2 cellular contexts compared by ENCODE assay signal in the genomic region with DNA sequence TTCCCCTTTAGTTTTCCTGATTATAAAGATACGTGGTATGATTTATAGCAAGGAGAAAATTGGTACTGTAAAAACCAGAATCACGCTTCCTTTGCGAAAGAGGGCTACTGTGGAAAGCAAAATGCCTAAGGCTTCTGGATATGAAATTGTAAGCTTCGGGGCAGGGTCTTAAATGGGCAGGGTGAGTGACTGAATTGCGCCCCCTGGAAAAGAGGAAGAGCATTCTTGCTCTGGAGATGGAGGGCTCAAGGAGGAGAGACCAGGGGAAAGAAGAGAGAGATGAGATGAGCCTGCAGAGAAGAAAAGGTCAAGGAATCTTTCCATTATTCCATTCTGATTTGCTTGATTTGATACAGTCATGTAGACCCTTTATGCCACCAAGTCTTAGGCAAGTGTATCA.
TF ChIP-seq lines count a peak whose summit lies in the region.

No MANE protein-coding gene starts in this region.

TF ChIP-seq in GM23338, 12 proteins besides CTCF, POLR2A, EP300 and RAD21 (continues in another document):
- TF ChIP-seq CREB1 (CRISPR knock-in tag; IDR thresholded peaks at IDR 0.05; ENCODE audit: low read depth) (no peak), ZNF331 (CRISPR knock-in tag; IDR thresholded peaks at IDR 0.05; ENCODE audit: low read depth) (no peak), JUNB (IDR thresholded peaks at IDR 0.05; ENCODE audit: unreplicated experiment) (no peak), POLR2AphosphoS5 (IDR thresholded peaks at IDR 0.05; ENCODE audit: low read depth) (no peak), ZNF114 (CRISPR knock-in tag; IDR thresholded peaks at IDR 0.05) (no peak), NANOG (IDR thresholded peaks at IDR 0.05; ENCODE audit: borderline replicate concordance) (no peak), EZH2phosphoT487 (IDR thresholded peaks at IDR 0.05; ENCODE audit: unreplicated experiment) (no peak), EZH2 (IDR thresholded peaks at IDR 0.05; ENCODE audit: low read depth, unreplicated experiment) (no peak), STAT1 (IDR thresholded peaks at IDR 0.05; ENCODE audit: unreplicated experiment) (no peak)
- TF ChIP-seq, protein P1, sequence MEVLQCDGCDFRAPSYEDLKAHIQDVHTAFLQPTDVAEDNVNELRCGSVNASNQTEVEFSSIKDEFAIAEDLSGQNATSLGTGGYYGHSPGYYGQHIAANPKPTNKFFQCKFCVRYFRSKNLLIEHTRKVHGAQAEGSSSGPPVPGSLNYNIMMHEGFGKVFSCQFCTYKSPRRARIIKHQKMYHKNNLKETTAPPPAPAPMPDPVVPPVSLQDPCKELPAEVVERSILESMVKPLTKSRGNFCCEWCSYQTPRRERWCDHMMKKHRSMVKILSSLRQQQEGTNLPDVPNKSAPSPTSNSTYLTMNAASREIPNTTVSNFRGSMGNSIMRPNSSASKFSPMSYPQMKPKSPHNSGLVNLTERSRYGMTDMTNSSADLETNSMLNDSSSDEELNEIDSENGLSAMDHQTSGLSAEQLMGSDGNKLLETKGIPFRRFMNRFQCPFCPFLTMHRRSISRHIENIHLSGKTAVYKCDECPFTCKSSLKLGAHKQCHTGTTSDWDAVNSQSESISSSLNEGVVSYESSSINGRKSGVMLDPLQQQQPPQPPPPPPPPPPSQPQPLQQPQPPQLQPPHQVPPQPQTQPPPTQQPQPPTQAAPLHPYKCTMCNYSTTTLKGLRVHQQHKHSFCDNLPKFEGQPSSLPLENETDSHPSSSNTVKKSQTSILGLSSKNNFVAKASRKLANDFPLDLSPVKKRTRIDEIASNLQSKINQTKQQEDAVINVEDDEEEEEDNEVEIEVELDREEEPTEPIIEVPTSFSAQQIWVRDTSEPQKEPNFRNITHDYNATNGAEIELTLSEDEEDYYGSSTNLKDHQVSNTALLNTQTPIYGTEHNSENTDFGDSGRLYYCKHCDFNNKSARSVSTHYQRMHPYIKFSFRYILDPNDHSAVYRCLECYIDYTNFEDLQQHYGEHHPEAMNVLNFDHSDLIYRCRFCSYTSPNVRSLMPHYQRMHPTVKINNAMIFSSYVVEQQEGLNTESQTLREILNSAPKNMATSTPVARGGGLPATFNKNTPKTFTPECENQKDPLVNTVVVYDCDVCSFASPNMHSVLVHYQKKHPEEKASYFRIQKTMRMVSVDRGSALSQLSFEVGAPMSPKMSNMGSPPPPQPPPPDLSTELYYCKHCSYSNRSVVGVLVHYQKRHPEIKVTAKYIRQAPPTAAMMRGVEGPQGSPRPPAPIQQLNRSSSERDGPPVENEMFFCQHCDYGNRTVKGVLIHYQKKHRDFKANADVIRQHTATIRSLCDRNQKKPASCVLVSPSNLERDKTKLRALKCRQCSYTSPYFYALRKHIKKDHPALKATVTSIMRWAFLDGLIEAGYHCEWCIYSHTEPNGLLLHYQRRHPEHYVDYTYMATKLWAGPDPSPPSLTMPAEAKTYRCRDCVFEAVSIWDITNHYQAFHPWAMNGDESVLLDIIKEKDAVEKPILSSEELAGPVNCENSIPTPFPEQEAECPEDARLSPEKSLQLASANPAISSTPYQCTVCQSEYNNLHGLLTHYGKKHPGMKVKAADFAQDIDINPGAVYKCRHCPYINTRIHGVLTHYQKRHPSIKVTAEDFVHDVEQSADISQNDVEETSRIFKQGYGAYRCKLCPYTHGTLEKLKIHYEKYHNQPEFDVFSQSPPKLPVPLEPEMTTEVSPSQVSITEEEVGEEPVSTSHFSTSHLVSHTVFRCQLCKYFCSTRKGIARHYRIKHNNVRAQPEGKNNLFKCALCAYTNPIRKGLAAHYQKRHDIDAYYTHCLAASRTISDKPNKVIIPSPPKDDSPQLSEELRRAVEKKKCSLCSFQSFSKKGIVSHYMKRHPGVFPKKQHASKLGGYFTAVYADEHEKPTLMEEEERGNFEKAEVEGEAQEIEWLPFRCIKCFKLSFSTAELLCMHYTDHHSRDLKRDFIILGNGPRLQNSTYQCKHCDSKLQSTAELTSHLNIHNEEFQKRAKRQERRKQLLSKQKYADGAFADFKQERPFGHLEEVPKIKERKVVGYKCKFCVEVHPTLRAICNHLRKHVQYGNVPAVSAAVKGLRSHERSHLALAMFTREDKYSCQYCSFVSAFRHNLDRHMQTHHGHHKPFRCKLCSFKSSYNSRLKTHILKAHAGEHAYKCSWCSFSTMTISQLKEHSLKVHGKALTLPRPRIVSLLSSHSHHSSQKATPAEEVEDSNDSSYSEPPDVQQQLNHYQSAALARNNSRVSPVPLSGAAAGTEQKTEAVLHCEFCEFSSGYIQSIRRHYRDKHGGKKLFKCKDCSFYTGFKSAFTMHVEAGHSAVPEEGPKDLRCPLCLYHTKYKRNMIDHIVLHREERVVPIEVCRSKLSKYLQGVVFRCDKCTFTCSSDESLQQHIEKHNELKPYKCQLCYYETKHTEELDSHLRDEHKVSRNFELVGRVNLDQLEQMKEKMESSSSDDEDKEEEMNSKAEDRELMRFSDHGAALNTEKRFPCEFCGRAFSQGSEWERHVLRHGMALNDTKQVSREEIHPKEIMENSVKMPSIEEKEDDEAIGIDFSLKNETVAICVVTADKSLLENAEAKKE (CRISPR knock-in tag; IDR thresholded peaks at IDR 0.05): no peak
- TF ChIP-seq, protein P2, sequence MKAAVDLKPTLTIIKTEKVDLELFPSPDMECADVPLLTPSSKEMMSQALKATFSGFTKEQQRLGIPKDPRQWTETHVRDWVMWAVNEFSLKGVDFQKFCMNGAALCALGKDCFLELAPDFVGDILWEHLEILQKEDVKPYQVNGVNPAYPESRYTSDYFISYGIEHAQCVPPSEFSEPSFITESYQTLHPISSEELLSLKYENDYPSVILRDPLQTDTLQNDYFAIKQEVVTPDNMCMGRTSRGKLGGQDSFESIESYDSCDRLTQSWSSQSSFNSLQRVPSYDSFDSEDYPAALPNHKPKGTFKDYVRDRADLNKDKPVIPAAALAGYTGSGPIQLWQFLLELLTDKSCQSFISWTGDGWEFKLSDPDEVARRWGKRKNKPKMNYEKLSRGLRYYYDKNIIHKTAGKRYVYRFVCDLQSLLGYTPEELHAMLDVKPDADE (IDR thresholded peaks at IDR 0.05): no peak

TF ChIP-seq in H1, 55 proteins besides CTCF, POLR2A, EP300 and RAD21:
- no peak for TF ChIP-seq TAF7 (optimal IDR thresholded peaks at IDR 0.05; ENCODE audit: borderline replicate concordance, low read depth, low read length)
- no peak for TF ChIP-seq CBX8 (IDR thresholded peaks at IDR 0.05; ENCODE audit: borderline replicate concordance, low read depth, low read length)
- TF ChIP-seq BACH1 (IDR thresholded peaks at IDR 0.05; ENCODE audit: low read length): no peak
- TF ChIP-seq EZH2 (IDR thresholded peaks at IDR 0.05; ENCODE audit: low read depth, low read length, severe bottlenecking): no peak
- TF ChIP-seq SRF (IDR thresholded peaks at IDR 0.05; ENCODE audit: low read depth, low read length): no peak
- no peak for TF ChIP-seq BRCA1 (IDR thresholded peaks at IDR 0.05; ENCODE audit: low read depth, low read length)
- no peak for TF ChIP-seq SIRT6 (IDR thresholded peaks at IDR 0.05; ENCODE audit: low read length)
